In genomic region chr12:68633614-68634558, GRCh38 we compare ENCODE assay signal across 13 cellular contexts. TPM values are rescaled to one million over a fixed set of nuclear protein-coding genes. Genes with fewer than 3 reads are reported as not detected.
A peak's percentile ranks its signal among the peaks of the same experiment; 100 is the strongest.
DNase-seq lines count a peak whose midpoint lies in the region; ATAC-seq and TF ChIP-seq lines count a peak whose summit lies in the region.
"Had no signal": no experiment of that assay in that cellular context is flagged by ENCODE, and none has a peak within 500 bp of the region (broad histone marks: within the 10 kb centered on the region; RNA-seq: fewer than 3 reads in every experiment).

No MANE protein-coding gene starts in this region.

- CTCF ChIA-PET in Panc1 (lab: Charles Lee): no interaction called here
- CTCF ChIA-PET in naive thymus-derived CD4-positive, alpha-beta T cell (lab: Charles Lee): no interaction called here

- H3K9me3 ChIP-seq in Panc1 (ENCODE audit: control insufficient read depth, insufficient read depth, low read depth, low read length): no peaks in the 10 kb centered on the region
- H3K9me3 ChIP-seq in naive thymus-derived CD4-positive, alpha-beta T cell (ENCODE audit: control insufficient read depth in 2 of 3, low read length in 3 of 3): no peaks in the 10 kb centered on the region
- H3K9me3 ChIP-seq in stomach: no peaks in the 10 kb centered on the region

- H3K4me3 Mint-ChIP-seq in naive thymus-derived CD4-positive, alpha-beta T cell: peak overlapping the region in 9 of 10 donors; percentile 26 to 80 (median 53)

- WGBS in stomach, 5 donors: 86 to 88% (median 87%) methylated on average over 9 of the region's 9 CpGs

- H3K27ac Mint-ChIP-seq in naive thymus-derived CD4-positive, alpha-beta T cell: peak overlapping the region in 8 of 9 donors; percentile 10 to 94 (median 72)

- no peak for TF ChIP-seq POLR2A in stomach (IDR thresholded peaks at IDR 0.05)

- POLR2A ChIA-PET in Panc1 (lab: Charles Lee): no interaction called here
- POLR2A ChIA-PET in naive thymus-derived CD4-positive, alpha-beta T cell (lab: Charles Lee): interaction anchor here (0.6 to 1.6 kb wide), 3 partner anchors 24 to 302 kb away, joined by 3 to 9 read pairs (median 3); partner anchors contain the start of gene RAP1B

- in situ Hi-C loops in Panc1 (cut with HindIII; ENCODE audit: low pct_unique_long_range_greater_than_20kb, low sequenced_read_pairs): no loop called here

- H3K4me3 ChIP-seq in Panc1 (ENCODE audit: low read depth in 2 of 2, low read length in 2 of 2) (no peak overlapping the region), stomach (no peak overlapping the region)
- H3K4me3 ChIP-seq in naive thymus-derived CD4-positive, alpha-beta T cell (ENCODE audit: low read length): no peak overlapping the region

- no peaks in the 10 kb centered on the region for H3K27me3 ChIP-seq in Panc1 (ENCODE audit: control insufficient read depth, insufficient read depth, low read length)
- H3K27me3 ChIP-seq in naive thymus-derived CD4-positive, alpha-beta T cell (ENCODE audit: control insufficient read depth in 2 of 2, insufficient read depth in 2 of 2, low read length in 2 of 2): no peaks in the 10 kb centered on the region
- no peaks in the 10 kb centered on the region for H3K27me3 ChIP-seq in stomach

- intact Hi-C loops in Panc1 (cut with micrococcal nuclease; ENCODE audit: unreplicated experiment) (no loop called here), stomach (cut with DNase I; ENCODE audit: low total_unique reads) (no loop called here)
- intact Hi-C loops in naive thymus-derived CD4-positive, alpha-beta T cell (cut with micrococcal nuclease): loop anchor here (2.0 kb wide), 2 partner anchors 13 kb away; no protein-coding TSS in a partner anchor

- peak overlapping the region; percentile 64 for H3K27ac ChIP-seq in Panc1 (ENCODE audit: low read length)
- H3K27ac ChIP-seq in naive thymus-derived CD4-positive, alpha-beta T cell (ENCODE audit: low read depth, low read length): peak overlapping the region; percentile 43
- no peak overlapping the region for H3K27ac ChIP-seq in stomach

- peaks cover 2% of the 10 kb centered on the region; the same call in 1 of the 2 replicates for H3K36me3 ChIP-seq in Panc1 (ENCODE audit: control insufficient read depth, insufficient read depth, low read length)
- H3K36me3 ChIP-seq in naive thymus-derived CD4-positive, alpha-beta T cell (ENCODE audit: control insufficient read depth in 2 of 3, insufficient read depth in 3 of 3, low read length in 3 of 3): peaks cover 0 to 5% (median 4%) of the 10 kb centered on the region in 3 experiments
- H3K36me3 ChIP-seq in stomach: no peaks in the 10 kb centered on the region

- H3K4me1 ChIP-seq in Panc1 (ENCODE audit: control insufficient read depth, insufficient read depth, low read length): peaks cover 93% of the 10 kb centered on the region
- H3K4me1 ChIP-seq in naive thymus-derived CD4-positive, alpha-beta T cell (ENCODE audit: control insufficient read depth in 2 of 2, insufficient read depth in 2 of 2, low read length in 2 of 2): peaks cover 67 to 77% of the 10 kb centered on the region in 2 donors
- H3K4me1 ChIP-seq in stomach: peaks cover 30 to 99% (median 72%) of the 10 kb centered on the region in 4 donors

- BruUV-seq in Panc1 (replicated peaks; lab: Mats Ljungman, UMichigan): TSS peak; percentile 7

- TF ChIP-seq CTCF in Panc1 (IDR thresholded peaks at IDR 0.05) (no peak), stomach (IDR thresholded peaks at IDR 0.05) (no peak)

- TF ChIP-seq EP300 in stomach (IDR thresholded peaks at IDR 0.05): no peak

- no peak for DNase-seq in Panc1 (ENCODE audit: low read depth, low spot score)
- no peak for DNase-seq in naive thymus-derived CD4-positive, alpha-beta T cell
- DNase-seq in stomach: no peak
- no peak for DNase-seq in HuH-7 (ENCODE audit: low spot score)
- no peak for DNase-seq in NCI-H2171 treated with DMSO at 0.1 percent for 48 hours (lab: John Stamatoyannopoulos, UW)
- no peak for DNase-seq in 8988T
- DNase-seq: activated CD4-positive, alpha-beta T cell treated with anti-CD3 and anti-CD28 coated beads, Interleukin-2, amount 50 U/mL, for 1 hour; aorta; DND-41; HCEC 1CT; stimulated activated naive CD4-positive, alpha-beta T cell treated with Interleukin-2 at 50 U/mL for 16 hours had no signal

- ATAC-seq in GM18517 (IDR thresholded peaks at IDR 0.05; ENCODE audit: unreplicated experiment): peak; percentile 35
- peak; percentile 41 for ATAC-seq in HG02588 (IDR thresholded peaks at IDR 0.05; ENCODE audit: unreplicated experiment)
- ATAC-seq in Panc1: no peak
- no peak for ATAC-seq in naive thymus-derived CD4-positive, alpha-beta T cell

- H3K4me1 Mint-ChIP-seq in naive thymus-derived CD4-positive, alpha-beta T cell: peaks cover 55 to 96% (median 87%) of the 10 kb centered on the region in 7 donors

- no peaks in the 10 kb centered on the region for H3K9me3 Mint-ChIP-seq in naive thymus-derived CD4-positive, alpha-beta T cell

- H3K36me3 Mint-ChIP-seq in naive thymus-derived CD4-positive, alpha-beta T cell: peaks cover 0 to 25% (median 6%) of the 10 kb centered on the region in 5 donors

- H3K27me3 Mint-ChIP-seq in naive thymus-derived CD4-positive, alpha-beta T cell: no peaks in the 10 kb centered on the region

RNA-seq across cellular contexts. Expression of gene RAP1B, which starts 23.2 kb away (rescaled TPM):
- total RNA-seq in Panc1 (2021; ENCODE audit: unreplicated experiment) (328 TPM), stomach (100 to 1,000 TPM in 2 of 5 donors, 10 to 100 TPM in 3; 79.5 to 315 (median 99.4) TPM)
- polyA plus RNA-seq in Panc1 (2012; ENCODE audit: insufficient read length): 340 TPM
- total RNA-seq in naive thymus-derived CD4-positive, alpha-beta T cell: 100 to 1,000 TPM; 202 to 287 (median 223) TPM
- polyA plus RNA-seq in naive thymus-derived CD4-positive, alpha-beta T cell: 100 to 1,000 TPM; 482 to 596 TPM
- 100 to 1,000 TPM in 2 of 3 donors, 10 to 100 TPM in 1; 56.3 to 140 (median 105) TPM for polyA plus RNA-seq in stomach

RNA-seq across cellular contexts. Expression of gene NUP107, which starts 52.9 kb away (rescaled TPM):
- total RNA-seq in Panc1 (2021; ENCODE audit: unreplicated experiment) (82.3 TPM), stomach (10 to 100 TPM in 4 of 5 donors, 1 to 10 TPM in 1; 9.3 to 99.1 (median 28.1) TPM)
- 35.6 TPM for polyA plus RNA-seq in Panc1 (2012; ENCODE audit: insufficient read length)
- total RNA-seq in naive thymus-derived CD4-positive, alpha-beta T cell: 10 to 100 TPM; 45.2 to 80.9 (median 69.0) TPM
- 10 to 100 TPM; 25.5 to 48.9 TPM for polyA plus RNA-seq in naive thymus-derived CD4-positive, alpha-beta T cell
- 10 to 100 TPM in 1 of 3 donors, 1 to 10 TPM in 2; 5.7 to 13.6 (median 5.8) TPM for polyA plus RNA-seq in stomach

Comparison
In these comparisons a context has a peak if more than half of its experiments do, and no peak if none do; other contexts are left out.
1. ATAC-seq: peak in GM18517 (single experiment) and HG02588 (single experiment); none in Panc1 (single experiment) and naive thymus-derived CD4-positive, alpha-beta T cell (single experiment).
2. H3K27ac ChIP-seq: peak in Panc1 (single experiment) and naive thymus-derived CD4-positive, alpha-beta T cell (single experiment); none in stomach (0 of 5).
3. intact Hi-C loops: an anchor here in naive thymus-derived CD4-positive, alpha-beta T cell (2.0 kb wide); none called in Panc1 and stomach.